9 cellular contexts compared by ENCODE assay signal in genomic region chr19:7942981-7943443, GRCh38. TPM values are rescaled to one million over a fixed set of nuclear protein-coding genes. Genes with fewer than 3 reads are reported as not detected.
DNase-seq lines count a peak whose midpoint lies in the region; ATAC-seq and TF ChIP-seq lines count a peak whose summit lies in the region.
"Had no signal": no experiment of that assay in that cellular context is flagged by ENCODE, and none has a peak within 500 bp of the region (broad histone marks: within the 10 kb centered on the region; RNA-seq: fewer than 3 reads in every experiment).

No MANE protein-coding gene starts in this region.

- in situ Hi-C loops in astrocyte of the spinal cord (cut with HindIII; ENCODE audit: low sequenced_read_pairs) = no loop called here

- intact Hi-C loops in upper lobe of right lung (cut with DNase I) = loop anchor here (10.0 kb wide), 1 partner anchor 312 kb away; no protein-coding TSS in a partner anchor

- peak overlapping the region; percentile 68 for H3K4me3 ChIP-seq in astrocyte of the spinal cord (ENCODE audit: low read depth, low read length)
- H3K4me3 ChIP-seq in liver (ENCODE audit: low read depth in 1 of 3, low read length in 3 of 3) = peak overlapping the region; percentile 73 to 94 (median 79)
- H3K4me3 ChIP-seq in upper lobe of right lung = peak overlapping the region; percentile 92

- no peak for TF ChIP-seq CTCF in astrocyte of the spinal cord (IDR thresholded peaks at IDR 0.05; ENCODE audit: low read depth, low read length)
- TF ChIP-seq CTCF in liver (IDR thresholded peaks at IDR 0.05; ENCODE audit: low read depth, low read length, missing input control) = no peak
- TF ChIP-seq CTCF in upper lobe of right lung (IDR thresholded peaks at IDR 0.05) = no peak

- peak; percentile 18 for DNase-seq in EH (ENCODE audit: low read depth)
- peak; percentile 5 for DNase-seq in astrocyte of the spinal cord (ENCODE audit: low read depth, low spot score)
- DNase-seq in upper lobe of right lung = no peak
- no peak for DNase-seq in T1000 (lab: John Stamatoyannopoulos, UW)
- no peak for DNase-seq in germinal center (ENCODE audit: low spot score)

- H3K27me3 ChIP-seq in liver (ENCODE audit: control insufficient read depth in 4 of 4, insufficient read depth in 4 of 4, low read length in 3 of 4) (no peaks in the 10 kb centered on the region), upper lobe of right lung (no peaks in the 10 kb centered on the region)

- peaks cover 5 to 20% (median 7%) of the 10 kb centered on the region in 4 donors for H3K36me3 ChIP-seq in liver (ENCODE audit: control insufficient read depth in 4 of 4, insufficient read depth in 3 of 4, low read depth in 1 of 4, low read length in 3 of 4)
- peaks cover 26% of the 10 kb centered on the region for H3K36me3 ChIP-seq in upper lobe of right lung

- no peaks in the 10 kb centered on the region for H3K9me3 ChIP-seq in liver (ENCODE audit: control insufficient read depth in 4 of 4, low read length in 3 of 4)
- no peaks in the 10 kb centered on the region for H3K9me3 ChIP-seq in upper lobe of right lung

- 3% methylated on average over 33 of the region's 33 CpGs for WGBS in liver

- ATAC-seq in HG03095 (IDR thresholded peaks at IDR 0.05; ENCODE audit: unreplicated experiment) = peak; percentile 8
- ATAC-seq in upper lobe of right lung = no peak
- no peak for ATAC-seq in GM18861 (IDR thresholded peaks at IDR 0.05; ENCODE audit: unreplicated experiment)

- H3K9ac ChIP-seq in liver (ENCODE audit: low read depth in 1 of 2, low read length in 2 of 2) = peak overlapping the region; percentile 70 to 84

- H3K4me1 ChIP-seq in liver (ENCODE audit: control insufficient read depth in 4 of 4, insufficient read depth in 4 of 4, low read length in 3 of 4) (peaks cover 3 to 23% (median 11%) of the 10 kb centered on the region in 4 donors), upper lobe of right lung (peaks cover 12% of the 10 kb centered on the region)

- TF ChIP-seq RAD21 in liver (IDR thresholded peaks at IDR 0.05) = no peak

- H3K27ac ChIP-seq in liver (ENCODE audit: low read depth in 1 of 2, low read length in 2 of 2) (peak overlapping the region; percentile 89 to 95), upper lobe of right lung (peak overlapping the region; percentile 98)

TF ChIP-seq in liver, 16 proteins besides CTCF, POLR2A, EP300 and RAD21:
- TF ChIP-seq HNF4G (IDR thresholded peaks at IDR 0.05) (no peak), TAF1 (conservative IDR thresholded peaks at IDR 0.05) (peak; percentile 34)

RNA-seq across cellular contexts. Expression of gene TIMM44, which starts 0.5 kb away (rescaled TPM):
- total RNA-seq in liver (10 to 100 TPM; 21.1 to 35.8 TPM), upper lobe of right lung (49.8 TPM)
- 10 to 100 TPM; 17.7 to 32.2 TPM for polyA plus RNA-seq in liver

RNA-seq across cellular contexts. Expression of gene CTXN1, which starts 17.1 kb away (rescaled TPM):
- total RNA-seq in liver = under 1 TPM; 0.08 to 0.14 TPM
- under 1 TPM in 1 of 2 donors, not detected in 1; 0.07 TPM for polyA plus RNA-seq in liver
- total RNA-seq in upper lobe of right lung = 1.2 TPM
- total RNA-seq: T-helper 1 cell treated with Interleukin-12 subunit alpha and Interleukin-12 subunit beta and Interleukin-4 antibody, amounts not matched to agents 30 ng/mL and 1 ng/mL, for 36 hours had no signal

RNA-seq across cellular contexts. Expression of gene SNAPC2, which starts 22.9 kb away (rescaled TPM):
- 1 to 10 TPM; 2.8 to 3.5 TPM for total RNA-seq in liver
- polyA plus RNA-seq in liver = 1 to 10 TPM; 3.0 to 7.1 TPM
- total RNA-seq in upper lobe of right lung = 28.9 TPM

RNA-seq across cellular contexts. Expression of gene TGFBR3L, which starts 28.4 kb away (rescaled TPM):
- total RNA-seq in liver (1 to 10 TPM in 1 of 2 donors, not detected in 1; 2.5 TPM), upper lobe of right lung (1.2 TPM)
- under 1 TPM; 0.32 to 0.36 TPM for polyA plus RNA-seq in liver

RNA-seq across cellular contexts. Expression of gene MAP2K7, which starts 39.3 kb away (rescaled TPM):
- total RNA-seq in liver (10 to 100 TPM in 1 of 2 donors, 1 to 10 TPM in 1; 9.4 to 11.7 TPM), upper lobe of right lung (36.4 TPM)
- 1 to 10 TPM; 3.0 to 9.7 TPM for polyA plus RNA-seq in liver

Comparison
In these comparisons a context has a peak if more than half of its experiments do, and no peak if none do; other contexts are left out.
1. DNase-seq: peak in EH (single experiment) and astrocyte of the spinal cord (single experiment); none in upper lobe of right lung (single experiment), T1000 (single experiment) and germinal center (single experiment).
2. Peak in every context shown above with its lines, with median percentiles within 50 percentile points of each other: H3K4me3 ChIP-seq.